ENCODE assay signal across 32 cellular contexts in genomic region chr16:26161461-26162180, GRCh38.
"Had no signal": no experiment of that assay in that cellular context is flagged by ENCODE, and none has a peak within 500 bp of the region (broad histone marks: within the 10 kb centered on the region; RNA-seq: fewer than 3 reads in every experiment).

No MANE protein-coding gene starts in this region.

- H3K27ac Mint-ChIP-seq: activated B cell treated with CpG ODN at 0.5 μM for 24 hours; activated CD4-positive, alpha-beta memory T cell treated with anti-CD3 and anti-CD28 coated beads, Interleukin-2, amount 10 ng/mL, durations not matched to agents 7 days and 5 days; activated CD4-positive, alpha-beta T cell treated with anti-CD3 and anti-CD28 coated beads, Interleukin-2, amount 10 ng/mL, durations not matched to agents 7 days and 5 days; activated CD8-positive, alpha-beta memory T cell treated with anti-CD3 and anti-CD28 coated beads, Interleukin-2, amount 10 ng/mL, durations not matched to agents 7 days and 5 days; activated CD8-positive, alpha-beta T cell treated with anti-CD3 and anti-CD28 coated beads, Interleukin-2, amount 10 ng/mL, durations not matched to agents 7 days and 5 days; activated naive CD4-positive, alpha-beta T cell treated with anti-CD3 and anti-CD28 coated beads for 36 hours; activated naive CD4-positive, alpha-beta T cell treated with anti-CD3 and anti-CD28 coated beads, Interleukin-2, amount 50 U/mL, for 72 hours; activated naive CD8-positive, alpha-beta T cell treated with anti-CD3 and anti-CD28 coated beads for 36 hours; activated T-cell treated with anti-CD3 and anti-CD28 coated beads, Interleukin-2, amount 50 U/mL, for 24 hours; activated T-helper 2 cell treated with anti-CD3 and anti-CD28 coated beads, Interferon-gamma antibody, Interleukin-2, Interleukin-4, amounts not matched to agents 10 μg/mL and 5 μg/mL and 100 μg/mL, durations not matched to agents 14 hours and 24 hours and 36 hours; T-helper 1 cell treated with Interleukin-12 subunit alpha and Interleukin-12 subunit beta and Interleukin-4 antibody, amounts not matched to agents 30 μg/mL and 1 μg/mL, for 36 hours; T-helper 2 cell treated with Interferon-gamma antibody and Interleukin-4, amounts not matched to agents 5 μg/mL and 100 μg/mL, for 36 hours had no signal

- DNase-seq: activated B cell treated with CpG ODN at 0.5 μM for 24 hours; activated CD4-positive, alpha-beta memory T cell treated with anti-CD3 and anti-CD28 coated beads, Interleukin-2, amount 10 ng/mL, durations not matched to agents 7 days and 5 days; activated CD4-positive, alpha-beta T cell treated with anti-CD3 and anti-CD28 coated beads for 4 hours; activated CD4-positive, alpha-beta T cell treated with anti-CD3 and anti-CD28 coated beads, Interleukin-2, amount 10 ng/mL, durations not matched to agents 7 days and 5 days; activated CD4-positive, alpha-beta T cell treated with anti-CD3 and anti-CD28 coated beads, Interleukin-2, amount 50 U/mL, for 48 hours; activated CD4-positive, CD25-positive, alpha-beta regulatory T cell treated with anti-CD3 and anti-CD28 coated beads, Interleukin-2, amount 50 U/mL, for 72 hours; activated CD8-positive, alpha-beta memory T cell treated with anti-CD3 and anti-CD28 coated beads for 24 hours; activated CD8-positive, alpha-beta memory T cell treated with anti-CD3 and anti-CD28 coated beads, Interleukin-2, amount 10 ng/mL, durations not matched to agents 7 days and 5 days; activated CD8-positive, alpha-beta memory T cell treated with anti-CD3 and anti-CD28 coated beads, Interleukin-2, amount 50 U/mL, for 48 hours; activated CD8-positive, alpha-beta T cell treated with anti-CD3 and anti-CD28 coated beads, Interleukin-2, amount 10 ng/mL, durations not matched to agents 7 days and 5 days; activated effector memory CD4-positive, alpha-beta T cell treated with anti-CD3 and anti-CD28 coated beads, Interleukin-2, amount 50 U/mL, for 16 hours; activated gamma-delta T cell treated with Interleukin-2 at 50 U/mL for 16 hours; activated naive CD4-positive, alpha-beta T cell; activated naive CD4-positive, alpha-beta T cell treated with anti-CD3 and anti-CD28 coated beads for 36 hours; activated naive CD4-positive, alpha-beta T cell treated with anti-CD3 and anti-CD28 coated beads, Interleukin-2, amount 50 U/mL, for 16 hours; activated naive CD8-positive, alpha-beta T cell treated with anti-CD3 and anti-CD28 coated beads for 36 hours; activated T-cell treated with anti-CD3 and anti-CD28 coated beads, Interleukin-2, amount 50 U/mL, for 24 hours; activated T-cell treated with anti-CD3 and anti-CD28 coated beads, Interleukin-2, amount 50 U/mL, for 48 hours; adrenal gland; amniotic stem cell; aorta; body of pancreas; brain microvascular endothelial cell; central memory CD4-positive, alpha-beta T cell; T-helper 1 cell; T-helper 2 cell; T-helper 9 cell had no signal

- H3K4me3 ChIP-seq: adrenal gland, body of pancreas, breast epithelium had no signal

- H3K4me3 Mint-ChIP-seq: activated B cell treated with CpG ODN at 0.5 μM for 24 hours; activated CD4-positive, alpha-beta memory T cell treated with anti-CD3 and anti-CD28 coated beads, Interleukin-2, amount 10 ng/mL, durations not matched to agents 7 days and 5 days; activated CD4-positive, alpha-beta T cell treated with anti-CD3 and anti-CD28 coated beads, Interleukin-2, amount 10 ng/mL, durations not matched to agents 7 days and 5 days; activated CD8-positive, alpha-beta memory T cell treated with anti-CD3 and anti-CD28 coated beads, Interleukin-2, amount 10 ng/mL, durations not matched to agents 7 days and 5 days; activated CD8-positive, alpha-beta T cell treated with anti-CD3 and anti-CD28 coated beads, Interleukin-2, amount 10 ng/mL, durations not matched to agents 7 days and 5 days; activated naive CD4-positive, alpha-beta T cell treated with anti-CD3 and anti-CD28 coated beads for 36 hours; activated naive CD8-positive, alpha-beta T cell treated with anti-CD3 and anti-CD28 coated beads for 36 hours; activated T-cell treated with anti-CD3 and anti-CD28 coated beads, Interleukin-2, amount 50 U/mL, for 24 hours; T-helper 1 cell treated with Interleukin-12 subunit alpha and Interleukin-12 subunit beta and Interleukin-4 antibody, amounts not matched to agents 30 μg/mL and 1 μg/mL, for 36 hours; T-helper 2 cell treated with Interferon-gamma antibody and Interleukin-4, amounts not matched to agents 5 μg/mL and 100 μg/mL, for 36 hours had no signal

- H3K9me3 ChIP-seq: adrenal gland, body of pancreas had no signal

- H3K4me1 ChIP-seq: adrenal gland, body of pancreas, breast epithelium had no signal

- H3K27me3 ChIP-seq: adrenal gland, body of pancreas, brain microvascular endothelial cell, breast epithelium had no signal

- H3K27ac ChIP-seq: adrenal gland, body of pancreas, brain microvascular endothelial cell, breast epithelium had no signal

- ATAC-seq: activated CD8-positive, alpha-beta memory T cell treated with anti-CD3 and anti-CD28 coated beads, Interleukin-2, amount 10 ng/mL, durations not matched to agents 7 days and 5 days; activated CD8-positive, alpha-beta T cell treated with anti-CD3 and anti-CD28 coated beads, Interleukin-2, amount 10 ng/mL, durations not matched to agents 7 days and 5 days; activated naive CD4-positive, alpha-beta T cell treated with anti-CD3 and anti-CD28 coated beads, Interleukin-2, amount 50 U/mL, for 72 hours; body of pancreas had no signal

- H3K36me3 Mint-ChIP-seq: activated CD8-positive, alpha-beta memory T cell treated with anti-CD3 and anti-CD28 coated beads, Interleukin-2, amount 10 ng/mL, durations not matched to agents 7 days and 5 days; activated naive CD4-positive, alpha-beta T cell treated with anti-CD3 and anti-CD28 coated beads, Interleukin-2, amount 50 U/mL, for 72 hours; activated naive CD8-positive, alpha-beta T cell treated with anti-CD3 and anti-CD28 coated beads for 36 hours had no signal

- H3K36me3 ChIP-seq: adrenal gland, brain microvascular endothelial cell, breast epithelium had no signal

- H3K9me3 Mint-ChIP-seq: activated B cell treated with CpG ODN at 0.5 μM for 24 hours; activated CD4-positive, alpha-beta memory T cell treated with anti-CD3 and anti-CD28 coated beads, Interleukin-2, amount 10 ng/mL, durations not matched to agents 7 days and 5 days; activated naive CD4-positive, alpha-beta T cell treated with anti-CD3 and anti-CD28 coated beads for 36 hours; activated naive CD4-positive, alpha-beta T cell treated with anti-CD3 and anti-CD28 coated beads, Interleukin-2, amount 50 U/mL, for 72 hours; activated naive CD8-positive, alpha-beta T cell treated with anti-CD3 and anti-CD28 coated beads for 36 hours; activated T-cell treated with anti-CD3 and anti-CD28 coated beads, Interleukin-2, amount 50 U/mL, for 24 hours; activated T-helper 2 cell treated with anti-CD3 and anti-CD28 coated beads, Interferon-gamma antibody, Interleukin-2, Interleukin-4, amounts not matched to agents 10 μg/mL and 5 μg/mL and 100 μg/mL, durations not matched to agents 14 hours and 24 hours and 36 hours; T-helper 2 cell treated with Interferon-gamma antibody and Interleukin-4, amounts not matched to agents 5 μg/mL and 100 μg/mL, for 36 hours had no signal

- H3K4me1 Mint-ChIP-seq: activated B cell treated with CpG ODN at 0.5 μM for 24 hours; activated CD4-positive, alpha-beta memory T cell treated with anti-CD3 and anti-CD28 coated beads, Interleukin-2, amount 10 ng/mL, durations not matched to agents 7 days and 5 days; activated CD4-positive, alpha-beta T cell treated with anti-CD3 and anti-CD28 coated beads, Interleukin-2, amount 10 ng/mL, durations not matched to agents 7 days and 5 days; activated CD8-positive, alpha-beta memory T cell treated with anti-CD3 and anti-CD28 coated beads, Interleukin-2, amount 10 ng/mL, durations not matched to agents 7 days and 5 days; activated naive CD8-positive, alpha-beta T cell treated with anti-CD3 and anti-CD28 coated beads for 36 hours had no signal

- H3K27me3 Mint-ChIP-seq: activated B cell treated with CpG ODN at 0.5 μM for 24 hours; activated CD4-positive, alpha-beta memory T cell treated with anti-CD3 and anti-CD28 coated beads, Interleukin-2, amount 10 ng/mL, durations not matched to agents 7 days and 5 days; activated CD4-positive, alpha-beta T cell treated with anti-CD3 and anti-CD28 coated beads, Interleukin-2, amount 10 ng/mL, durations not matched to agents 7 days and 5 days; activated CD8-positive, alpha-beta memory T cell treated with anti-CD3 and anti-CD28 coated beads, Interleukin-2, amount 10 ng/mL, durations not matched to agents 7 days and 5 days had no signal
